ENCODE assay signal across 15 cellular contexts in genomic region chr3:144112437-144112836, GRCh38.
"Had no signal": no experiment of that assay in that cellular context is flagged by ENCODE, and none has a peak within 500 bp of the region (broad histone marks: within the 10 kb centered on the region; RNA-seq: fewer than 3 reads in every experiment).

No MANE protein-coding gene starts in this region.

- H3K36me3 ChIP-seq: upper lobe of left lung had no signal

- H3K9me3 Mint-ChIP-seq: immature natural killer cell, natural killer cell had no signal

- H3K4me1 ChIP-seq: foreskin keratinocyte, psoas muscle, upper lobe of left lung had no signal

- H3K9me3 ChIP-seq: psoas muscle, upper lobe of left lung had no signal

- H3K4me3 Mint-ChIP-seq: activated naive CD8-positive, alpha-beta T cell; immature natural killer cell; natural killer cell had no signal

- H3K27ac ChIP-seq: foreskin keratinocyte, psoas muscle, upper lobe of left lung had no signal

- H3K4me3 ChIP-seq: psoas muscle, upper lobe of left lung had no signal

- H3K27me3 ChIP-seq: dorsolateral prefrontal cortex, foreskin keratinocyte, upper lobe of left lung had no signal

- ATAC-seq: foreskin keratinocyte, natural killer cell, psoas muscle had no signal

- H3K36me3 Mint-ChIP-seq: activated naive CD8-positive, alpha-beta T cell; immature natural killer cell; natural killer cell had no signal

- DNase-seq: activated CD4-positive, alpha-beta T cell treated with anti-CD3 and anti-CD28 coated beads for 1 hour; activated CD4-positive, alpha-beta T cell treated with anti-CD3 and anti-CD28 coated beads, Interleukin-2, amount 50 U/mL, for 48 hours; activated gamma-delta T cell; activated T-cell treated with anti-CD3 and anti-CD28 coated beads, Interleukin-2, amount 50 U/mL, for 48 hours; foreskin keratinocyte; immature natural killer cell; left cardiac atrium; natural killer cell; psoas muscle; stimulated activated CD4-positive, alpha-beta T cell treated with anti-CD3 and anti-CD28 coated beads, Interleukin-12 subunit alpha, Interleukin-12 subunit beta, amount 100 ng/mL, for 4 hours; stimulated activated naive CD4-positive, alpha-beta T cell treated with Interleukin-2 at 50 U/mL for 16 hours; T-helper 2 cell; upper lobe of left lung had no signal

- H3K27ac Mint-ChIP-seq: activated naive CD8-positive, alpha-beta T cell; immature natural killer cell; natural killer cell had no signal
